In genomic region chr6:2756245-2756644, GRCh38 we compare ENCODE assay signal across 27 cellular contexts. TPM values are rescaled to one million over a fixed set of nuclear protein-coding genes. Genes with fewer than 3 reads are reported as not detected.
"Had no signal": no experiment of that assay in that cellular context is flagged by ENCODE, and none has a peak within 500 bp of the region (broad histone marks: within the 10 kb centered on the region; RNA-seq: fewer than 3 reads in every experiment).

No MANE protein-coding gene starts in this region.

- H3K36me3 Mint-ChIP-seq: activated naive CD4-positive, alpha-beta T cell treated with anti-CD3 and anti-CD28 coated beads, Interleukin-2, amount 50 U/mL, for 72 hours had no signal

- H3K27me3 ChIP-seq: ascending aorta, body of pancreas, Peyer's patch, SJCRH30 had no signal

- H3K4me3 Mint-ChIP-seq: activated CD8-positive, alpha-beta T cell treated with anti-CD3 and anti-CD28 coated beads, Interleukin-2, amount 10 ng/mL, durations not matched to agents 7 days and 5 days; activated naive CD8-positive, alpha-beta T cell treated with anti-CD3 and anti-CD28 coated beads, Interleukin-2, amount 50 U/mL, for 24 hours; activated T-cell treated with anti-CD3 and anti-CD28 coated beads, Interleukin-2, amount 50 U/mL, for 24 hours; activated T-helper 1 cell treated with anti-CD3 and anti-CD28 coated beads, Interleukin-12 subunit alpha, Interleukin-12 subunit beta, Interleukin-2, Interleukin-4 antibody, amounts not matched to agents 30 ng/mL and 10 ng/mL and 1 ng/mL, durations not matched to agents 14 hours and 24 hours and 36 hours; T-helper 2 cell treated with Interferon-gamma antibody and Interleukin-4, amounts not matched to agents 5 μg/mL and 100 μg/mL, for 36 hours had no signal

- DNase-seq: activated CD4-positive, alpha-beta T cell treated with anti-CD3 and anti-CD28 coated beads for 48 hours; activated CD4-positive, alpha-beta T cell treated with anti-CD3 and anti-CD28 coated beads, Interleukin-2, amount 50 U/mL, for 4 hours; activated CD4-positive, CD25-positive, alpha-beta regulatory T cell treated with anti-CD3 and anti-CD28 coated beads, Interleukin-2, amount 50 U/mL, for 72 hours; activated CD8-positive, alpha-beta T cell treated with anti-CD3 and anti-CD28 coated beads, Interleukin-2, amount 10 ng/mL, durations not matched to agents 7 days and 5 days; activated effector memory CD4-positive, alpha-beta T cell treated with Interleukin-2 at 50 U/mL for 16 hours; activated naive CD4-positive, alpha-beta T cell; activated naive CD8-positive, alpha-beta T cell treated with anti-CD3 and anti-CD28 coated beads, Interleukin-2, amount 50 U/mL, for 24 hours; activated T-cell treated with anti-CD3 and anti-CD28 coated beads, Interleukin-2, amount 50 U/mL, for 24 hours; amniotic stem cell; body of pancreas; central memory CD4-positive, alpha-beta T cell; Karpas-422; MM.1S; NCI-H1092 treated with DMSO at 0.1 percent for 48 hours; NCI-H1436; NCI-H1694 treated with DMSO at 0.1 percent for 48 hours; NCI-H2029 treated with DMSO at 0.1 percent for 48 hours; NCI-H510A treated with DMSO at 0.1 percent for 48 hours; Peyer's patch; Right ventricle myocardium superior; SJCRH30; SW 1271 had no signal

- H3K27ac ChIP-seq: body of pancreas, Peyer's patch, RWPE1, SJCRH30 had no signal

- H3K36me3 ChIP-seq: ascending aorta, Peyer's patch, SJCRH30 had no signal

- H3K9me3 ChIP-seq: ascending aorta, body of pancreas, Peyer's patch, SJCRH30 had no signal

- H3K9me3 Mint-ChIP-seq: activated naive CD4-positive, alpha-beta T cell treated with anti-CD3 and anti-CD28 coated beads, Interleukin-2, amount 50 U/mL, for 72 hours; activated T-cell treated with anti-CD3 and anti-CD28 coated beads, Interleukin-2, amount 50 U/mL, for 24 hours; activated T-helper 1 cell treated with anti-CD3 and anti-CD28 coated beads, Interleukin-12 subunit alpha, Interleukin-12 subunit beta, Interleukin-2, Interleukin-4 antibody, amounts not matched to agents 30 ng/mL and 10 ng/mL and 1 ng/mL, durations not matched to agents 14 hours and 24 hours and 36 hours; T-helper 2 cell treated with Interferon-gamma antibody and Interleukin-4, amounts not matched to agents 5 μg/mL and 100 μg/mL, for 36 hours had no signal

- H3K4me1 ChIP-seq: body of pancreas had no signal

- H3K27ac Mint-ChIP-seq: activated CD8-positive, alpha-beta T cell treated with anti-CD3 and anti-CD28 coated beads, Interleukin-2, amount 10 ng/mL, durations not matched to agents 7 days and 5 days; activated naive CD4-positive, alpha-beta T cell treated with anti-CD3 and anti-CD28 coated beads, Interleukin-2, amount 50 U/mL, for 72 hours; activated naive CD8-positive, alpha-beta T cell treated with anti-CD3 and anti-CD28 coated beads, Interleukin-2, amount 50 U/mL, for 24 hours; activated T-cell treated with anti-CD3 and anti-CD28 coated beads, Interleukin-2, amount 50 U/mL, for 24 hours; activated T-helper 1 cell treated with anti-CD3 and anti-CD28 coated beads, Interleukin-12 subunit alpha, Interleukin-12 subunit beta, Interleukin-2, Interleukin-4 antibody, amounts not matched to agents 30 ng/mL and 10 ng/mL and 1 ng/mL, durations not matched to agents 14 hours and 24 hours and 36 hours; T-helper 2 cell treated with Interferon-gamma antibody and Interleukin-4, amounts not matched to agents 5 μg/mL and 100 μg/mL, for 36 hours had no signal

- H3K4me3 ChIP-seq: ascending aorta, body of pancreas, Peyer's patch, SJCRH30 had no signal

RNA-seq across cellular contexts. Expression of gene MYLK4, which starts 5.5 kb away (rescaled TPM):
- total RNA-seq: ascending aorta had no signal
